ENCODE assay signal across 1 cellular context in the genomic region with DNA sequence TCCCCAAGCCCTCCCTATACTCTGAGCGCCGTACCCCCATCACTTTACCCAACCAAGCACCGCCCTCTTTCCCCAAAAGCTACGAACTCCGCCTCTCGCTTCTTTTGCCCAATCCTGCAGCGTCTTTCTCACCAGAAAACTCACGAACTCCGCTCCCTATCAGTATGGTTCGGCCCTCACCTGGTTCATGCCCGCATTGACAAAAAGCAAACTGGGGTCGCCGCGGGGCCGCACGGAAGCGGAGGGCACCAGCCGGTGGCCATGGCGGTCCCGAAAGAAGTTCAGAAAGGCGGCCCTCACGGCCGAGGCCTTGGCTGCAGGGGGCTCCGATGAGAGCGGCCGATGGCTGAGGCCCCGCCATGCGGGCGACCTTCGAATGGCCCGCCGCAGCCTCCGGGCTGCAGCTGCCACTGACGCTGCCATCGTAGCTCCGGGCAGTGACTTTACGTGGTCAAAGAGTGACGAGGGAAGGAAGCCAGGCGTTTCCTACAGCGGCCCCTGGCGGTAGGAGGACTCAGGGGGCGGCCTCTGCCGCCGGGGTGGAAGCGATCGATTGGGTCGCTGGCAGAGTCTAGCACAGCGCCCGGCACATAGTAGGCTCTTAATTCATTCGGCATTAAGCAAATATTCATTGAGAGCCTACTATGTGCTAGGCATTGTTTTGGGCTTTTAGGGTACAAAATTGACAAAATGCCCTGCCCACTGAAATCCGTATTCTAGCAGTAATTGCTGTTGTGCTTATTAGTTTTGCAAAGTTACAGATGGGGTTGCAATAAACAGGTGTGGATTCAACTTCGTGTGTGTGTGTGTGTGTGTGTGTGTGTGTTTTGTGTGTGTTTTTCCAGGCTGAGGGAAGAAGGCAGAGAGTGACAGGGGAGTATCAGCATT.
TF ChIP-seq lines count a peak whose summit lies in the region.

A gene (minus strand): TSS at position 447 of the 888 bp plus-strand sequence. CDS start 24 bp downstream, at position 423.

TF ChIP-seq in A549, 52 proteins besides CTCF, POLR2A, EP300 and RAD21 (continued from another document):
- TF ChIP-seq, protein P1, sequence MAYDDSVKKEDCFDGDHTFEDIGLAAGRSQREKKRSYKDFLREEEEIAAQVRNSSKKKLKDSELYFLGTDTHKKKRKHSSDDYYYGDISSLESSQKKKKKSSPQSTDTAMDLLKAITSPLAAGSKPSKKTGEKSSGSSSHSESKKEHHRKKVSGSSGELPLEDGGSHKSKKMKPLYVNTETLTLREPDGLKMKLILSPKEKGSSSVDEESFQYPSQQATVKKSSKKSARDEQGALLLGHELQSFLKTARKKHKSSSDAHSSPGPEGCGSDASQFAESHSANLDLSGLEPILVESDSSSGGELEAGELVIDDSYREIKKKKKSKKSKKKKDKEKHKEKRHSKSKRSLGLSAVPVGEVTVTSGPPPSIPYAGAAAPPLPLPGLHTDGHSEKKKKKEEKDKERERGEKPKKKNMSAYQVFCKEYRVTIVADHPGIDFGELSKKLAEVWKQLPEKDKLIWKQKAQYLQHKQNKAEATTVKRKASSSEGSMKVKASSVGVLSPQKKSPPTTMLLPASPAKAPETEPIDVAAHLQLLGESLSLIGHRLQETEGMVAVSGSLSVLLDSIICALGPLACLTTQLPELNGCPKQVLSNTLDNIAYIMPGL (CRISPR knock-in tag; IDR thresholded peaks at IDR 0.05; ENCODE audit: borderline replicate concordance), result peak; percentile 46; the same call in 1 of the 2 replicates
- TF ChIP-seq HDAC2 (IDR thresholded peaks at IDR 0.05), result peak; percentile 60; the same call in 1 of the 2 replicates
